In the genomic region with DNA sequence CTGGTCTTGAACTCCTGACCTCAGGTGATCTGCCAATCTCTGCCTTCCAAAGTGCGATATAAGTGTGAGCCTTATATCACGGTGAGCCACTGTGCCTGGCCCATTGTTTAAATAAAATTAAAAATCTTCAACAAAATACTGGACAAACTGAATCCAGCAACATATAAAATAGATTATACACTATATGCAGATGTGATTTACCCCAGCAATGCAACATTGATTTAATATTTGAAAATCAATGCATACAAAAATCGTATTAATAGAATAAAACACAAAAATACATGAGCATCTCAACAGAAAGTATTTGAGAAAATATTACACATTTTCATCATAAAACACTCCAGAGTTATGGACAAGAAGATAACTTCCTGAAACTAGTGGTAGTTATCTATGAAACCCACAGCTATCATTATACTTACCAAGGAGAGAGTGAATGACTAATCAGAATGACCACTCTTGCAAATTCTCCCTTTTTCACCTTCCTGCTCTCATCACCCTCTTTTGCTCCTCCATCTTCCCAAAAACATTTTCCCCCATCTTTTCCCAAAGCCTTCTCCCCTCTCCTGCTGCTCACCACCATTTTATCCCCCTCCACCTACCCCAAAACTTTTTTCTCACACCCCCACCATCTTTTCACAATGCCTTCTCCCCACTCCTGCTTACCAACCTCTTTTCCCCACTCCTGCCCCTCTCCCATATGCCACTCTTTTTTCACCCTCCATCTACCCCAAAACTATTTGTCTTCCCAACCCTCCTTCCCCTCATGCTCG, we compare ENCODE assay signal across 16 cellular contexts.
DNase-seq lines count a peak whose midpoint lies in the region; ATAC-seq and TF ChIP-seq lines count a peak whose summit lies in the region.
"Had no signal": no experiment of that assay in that cellular context is flagged by ENCODE, and none has a peak within 500 bp of the region (broad histone marks: within the 10 kb centered on the region; RNA-seq: fewer than 3 reads in every experiment).

No MANE protein-coding gene starts in this region.

- H3K27ac ChIP-seq in 22Rv1 (peak overlapping the region; percentile 72), esophagus muscularis mucosa (replicated peaks in 1 of 4) (no peak overlapping the region)

- intact Hi-C loops in esophagus muscularis mucosa (cut with DNase I), result no loop called here

- H3K4me2 ChIP-seq in Loucy (ENCODE audit: low read depth, low read length, poor library complexity, severe bottlenecking), result peak overlapping the region; percentile 53

- no peak for TF ChIP-seq EP300 in esophagus muscularis mucosa (IDR thresholded peaks at IDR 0.05)

- H3K9me2 ChIP-seq in Loucy (replicated peaks; ENCODE audit: low read depth, low read length), result no peaks in the 10 kb centered on the region

- TF ChIP-seq CTCF in 22Rv1 (IDR thresholded peaks at IDR 0.05) (no peak), Loucy (conservative IDR thresholded peaks at IDR 0.05; ENCODE audit: low read length) (no peak), esophagus muscularis mucosa (IDR thresholded peaks at IDR 0.05) (no peak), type B pancreatic cell (conservative IDR thresholded peaks at IDR 0.05) (no peak)

- H3K27me3 ChIP-seq in Loucy (ENCODE audit: insufficient read depth, low read length, poor library complexity, severe bottlenecking) (no peaks in the 10 kb centered on the region), esophagus muscularis mucosa (peaks cover 0 to 57% (median 6%) of the 10 kb centered on the region in 4 donors)

- peaks cover 23 to 32% of the 10 kb centered on the region in 2 donors for H3K4me1 Mint-ChIP-seq in stimulated activated naive B cell treated with anti-CD40 and anti-IgM and Interleukin-4, amounts not matched to agents 10 μg/mL and 1 μg/mL and 100 μg/mL, for 72 hours
- no peaks in the 10 kb centered on the region for H3K4me1 Mint-ChIP-seq in type B pancreatic cell (ENCODE audit: unreplicated experiment)

- H3K9me3 ChIP-seq in Loucy (ENCODE audit: insufficient read depth, low read depth, low read length) (no peaks in the 10 kb centered on the region), esophagus muscularis mucosa (no peaks in the 10 kb centered on the region)
- H3K9me3 ChIP-seq: HAP-1 had no signal

- H3F3A ChIP-seq in Loucy (ENCODE audit: low read depth), result no peaks in the 10 kb centered on the region

- H3K4me1 ChIP-seq in Loucy (ENCODE audit: insufficient read depth, low read length, poor library complexity, severe bottlenecking) (peaks cover 21% of the 10 kb centered on the region), esophagus muscularis mucosa (peaks cover 0 to 7% (median 3%) of the 10 kb centered on the region in 4 donors)
- H3K4me1 ChIP-seq: HAP-1 had no signal

- H3K4me3 ChIP-seq in Loucy (ENCODE audit: low read length, poor library complexity, severe bottlenecking) (peak overlapping the region; percentile 75), esophagus muscularis mucosa (no peak overlapping the region)
- H3K4me3 ChIP-seq: HAP-1 had no signal

- no peaks in the 10 kb centered on the region for H4K20me1 ChIP-seq in Loucy (ENCODE audit: insufficient read depth, low read length, poor library complexity, severe bottlenecking)

- H3K36me3 Mint-ChIP-seq in stimulated activated naive B cell treated with anti-CD40 and anti-IgM and Interleukin-4, amounts not matched to agents 10 μg/mL and 1 μg/mL and 100 μg/mL, for 72 hours, result peaks cover 1 to 5% of the 10 kb centered on the region in 2 donors
- H3K36me3 Mint-ChIP-seq in type B pancreatic cell, result no peaks in the 10 kb centered on the region
- H3K36me3 Mint-ChIP-seq: CD4-positive, alpha-beta memory T cell had no signal

- H3K27ac Mint-ChIP-seq in stimulated activated naive B cell treated with anti-CD40 and anti-IgM and Interleukin-4, amounts not matched to agents 10 μg/mL and 1 μg/mL and 100 μg/mL, for 72 hours, result peak overlapping the region; percentile 79
- H3K27ac Mint-ChIP-seq in type B pancreatic cell, result no peak overlapping the region

- H3K9ac ChIP-seq in Loucy (ENCODE audit: low read depth, low read length, poor library complexity, severe bottlenecking), result peak overlapping the region; percentile 63

- ATAC-seq in stimulated activated naive B cell treated with anti-CD40 and anti-IgM and Interleukin-4, amounts not matched to agents 10 μg/mL and 1 μg/mL and 100 μg/mL, for 72 hours (replicated peaks), result no peak
- ATAC-seq in GM18867 (IDR thresholded peaks at IDR 0.05; ENCODE audit: unreplicated experiment), result no peak
- no peak for ATAC-seq in GM18868 (IDR thresholded peaks at IDR 0.05; ENCODE audit: unreplicated experiment)

- H3K4me3 Mint-ChIP-seq in stimulated activated naive B cell treated with anti-CD40 and anti-IgM and Interleukin-4, amounts not matched to agents 10 μg/mL and 1 μg/mL and 100 μg/mL, for 72 hours, result no peak overlapping the region
- H3K4me3 Mint-ChIP-seq in type B pancreatic cell, result no peak overlapping the region
- H3K4me3 Mint-ChIP-seq: CD4-positive, alpha-beta memory T cell had no signal

- H3K9me3 Mint-ChIP-seq in stimulated activated naive B cell treated with anti-CD40 and anti-IgM and Interleukin-4, amounts not matched to agents 10 μg/mL and 1 μg/mL and 100 μg/mL, for 72 hours, result peaks cover 3 to 4% of the 10 kb centered on the region in 2 donors
- no peaks in the 10 kb centered on the region for H3K9me3 Mint-ChIP-seq in type B pancreatic cell
- H3K9me3 Mint-ChIP-seq: CD4-positive, alpha-beta memory T cell had no signal

- DNase-seq in esophagus muscularis mucosa (ENCODE audit: extremely low spot score), result peak; percentile 14
- no peak for DNase-seq in stimulated activated naive B cell treated with anti-CD40 and anti-IgM and Interleukin-4, amounts not matched to agents 10 μg/mL and 1 μg/mL and 100 μg/mL, for 72 hours
- DNase-seq in type B pancreatic cell (ENCODE audit: extremely low spot score, unreplicated experiment), result no peak
- DNase-seq: C1 segment of cervical spinal cord; Calu3; CD4-positive, alpha-beta memory T cell; COR-L47; DMS53; DMS79 treated with DMSO at 0.1 percent for 48 hours; GF-D8; GOT3 had no signal

- peak overlapping the region; percentile 56 for H2AFZ ChIP-seq in Loucy (ENCODE audit: low read length)

- WGBS in esophagus muscularis mucosa, result 83% methylated on average over 4 of the region's 4 CpGs

- peaks cover 22% of the 10 kb centered on the region for H3K79me2 ChIP-seq in Loucy (ENCODE audit: insufficient read depth, low read length)

- H3K27me3 Mint-ChIP-seq in stimulated activated naive B cell treated with anti-CD40 and anti-IgM and Interleukin-4, amounts not matched to agents 10 μg/mL and 1 μg/mL and 100 μg/mL, for 72 hours, result peaks cover 0 to 10% of the 10 kb centered on the region in 2 donors
- peaks cover 45% of the 10 kb centered on the region for H3K27me3 Mint-ChIP-seq in type B pancreatic cell

- no peaks in the 10 kb centered on the region for H3K36me3 ChIP-seq in Loucy (ENCODE audit: insufficient read depth, low read length)
- no peaks in the 10 kb centered on the region for H3K36me3 ChIP-seq in esophagus muscularis mucosa
- H3K36me3 ChIP-seq: HAP-1 had no signal

- no peak for TF ChIP-seq POLR2A in esophagus muscularis mucosa (IDR thresholded peaks at IDR 0.05; ENCODE audit: low read depth)
